8 cellular contexts compared by ENCODE assay signal in genomic region chr5:107571621-107572489, GRCh38.
DNase-seq lines count a peak whose midpoint lies in the region; ATAC-seq lines count a peak whose summit lies in the region.

No MANE protein-coding gene starts in this region.

- H3K4me1 ChIP-seq in CD4-positive, CD25-positive, alpha-beta regulatory T cell (ENCODE audit: control insufficient read depth, insufficient read depth, low read length, poor library complexity, severe bottlenecking): peaks cover 14% of the 10 kb centered on the region

- POLR2A ChIA-PET in activated CD4-positive, alpha-beta memory T cell treated with anti-CD3 and anti-CD28 coated beads, Interleukin-2, amount 10 ng/mL, durations not matched to agents 7 days and 5 days (lab: Charles Lee): no interaction called here

- no peak overlapping the region for H3K27ac ChIP-seq in CD4-positive, CD25-positive, alpha-beta regulatory T cell (ENCODE audit: insufficient read depth, low read length, poor library complexity, severe bottlenecking)

- CTCF ChIA-PET in activated CD4-positive, alpha-beta memory T cell treated with anti-CD3 and anti-CD28 coated beads, Interleukin-2, amount 10 ng/mL, durations not matched to agents 7 days and 5 days (lab: Charles Lee): interaction anchor here (0.6 to 3.3 kb wide), 36 partner anchors 9 to 773 kb away, joined by 3 to 27 read pairs (median 4); no protein-coding TSS in a partner anchor

- H3K9me3 Mint-ChIP-seq in CD4-positive, CD25-positive, alpha-beta regulatory T cell: no peaks in the 10 kb centered on the region
- no peaks in the 10 kb centered on the region for H3K9me3 Mint-ChIP-seq in activated CD4-positive, alpha-beta memory T cell treated with anti-CD3 and anti-CD28 coated beads, Interleukin-2, amount 10 ng/mL, durations not matched to agents 7 days and 5 days

- H3K27me3 Mint-ChIP-seq in CD4-positive, CD25-positive, alpha-beta regulatory T cell: peaks cover 49% of the 10 kb centered on the region
- H3K27me3 Mint-ChIP-seq in activated CD4-positive, alpha-beta memory T cell treated with anti-CD3 and anti-CD28 coated beads, Interleukin-2, amount 10 ng/mL, durations not matched to agents 7 days and 5 days: peaks cover 9% of the 10 kb centered on the region

- DNase-seq in CD4-positive, CD25-positive, alpha-beta regulatory T cell: peak; percentile 61 to 83 (median 70)
- DNase-seq in NCI-H748 treated with DMSO at 0.1 percent for 48 hours (lab: John Stamatoyannopoulos, UW) (peak; percentile 95), medulla oblongata (ENCODE audit: extremely low spot score) (peak; percentile 93)
- DNase-seq in activated CD4-positive, alpha-beta memory T cell treated with anti-CD3 and anti-CD28 coated beads, Interleukin-2, amount 10 ng/mL, durations not matched to agents 7 days and 5 days: peak; percentile 86
- peak; percentile 64 for DNase-seq in effector CD8-positive, alpha-beta T cell (lab: John Stamatoyannopoulos, UW)
- DNase-seq in stimulated activated CD4-positive, alpha-beta T cell treated with anti-CD3 and anti-CD28 coated beads, TNF-alpha, amount 100 ng/mL, for 4 hours (ENCODE audit: low read depth in 3 of 3): peak; percentile 69 to 84 (median 71)

- no peaks in the 10 kb centered on the region for H3K9me3 ChIP-seq in CD4-positive, CD25-positive, alpha-beta regulatory T cell (ENCODE audit: control insufficient read depth in 2 of 2, low read length in 2 of 2)

- H3K27ac Mint-ChIP-seq in CD4-positive, CD25-positive, alpha-beta regulatory T cell: peak overlapping the region in 1 of 3 donors; percentile 32
- H3K27ac Mint-ChIP-seq in activated CD4-positive, alpha-beta memory T cell treated with anti-CD3 and anti-CD28 coated beads, Interleukin-2, amount 10 ng/mL, durations not matched to agents 7 days and 5 days: no peak overlapping the region

- H3K36me3 ChIP-seq in CD4-positive, CD25-positive, alpha-beta regulatory T cell (ENCODE audit: control insufficient read depth, insufficient read depth, low read length): no peaks in the 10 kb centered on the region

- H3K4me3 Mint-ChIP-seq in CD4-positive, CD25-positive, alpha-beta regulatory T cell: peak overlapping the region; percentile 82 to 93 (median 86)
- peak overlapping the region; percentile 65 for H3K4me3 Mint-ChIP-seq in activated CD4-positive, alpha-beta memory T cell treated with anti-CD3 and anti-CD28 coated beads, Interleukin-2, amount 10 ng/mL, durations not matched to agents 7 days and 5 days

- peak overlapping the region; percentile 92 for H3K4me3 ChIP-seq in CD4-positive, CD25-positive, alpha-beta regulatory T cell (ENCODE audit: low read depth, low read length)

- peak; percentile 86 to 88 for ATAC-seq in CD4-positive, CD25-positive, alpha-beta regulatory T cell (ENCODE audit: low read depth in 2 of 2)
- ATAC-seq in GM19438 (IDR thresholded peaks at IDR 0.05; ENCODE audit: low read depth, unreplicated experiment) (peak; percentile 54), HG03565 (IDR thresholded peaks at IDR 0.05; ENCODE audit: unreplicated experiment) (peak; percentile 36)

- H3K27me3 ChIP-seq in CD4-positive, CD25-positive, alpha-beta regulatory T cell (ENCODE audit: control insufficient read depth, insufficient read depth, low read length): peaks cover 6% of the 10 kb centered on the region

- no peaks in the 10 kb centered on the region for H3K36me3 Mint-ChIP-seq in CD4-positive, CD25-positive, alpha-beta regulatory T cell
- no peaks in the 10 kb centered on the region for H3K36me3 Mint-ChIP-seq in activated CD4-positive, alpha-beta memory T cell treated with anti-CD3 and anti-CD28 coated beads, Interleukin-2, amount 10 ng/mL, durations not matched to agents 7 days and 5 days (ENCODE audit: low read depth)

- H3K4me1 Mint-ChIP-seq in CD4-positive, CD25-positive, alpha-beta regulatory T cell: peaks cover 6 to 19% (median 12%) of the 10 kb centered on the region in 4 donors
- H3K4me1 Mint-ChIP-seq in activated CD4-positive, alpha-beta memory T cell treated with anti-CD3 and anti-CD28 coated beads, Interleukin-2, amount 10 ng/mL, durations not matched to agents 7 days and 5 days: peaks cover 17% of the 10 kb centered on the region

Comparison
In these comparisons a context has a peak if more than half of its experiments do, and no peak if none do; other contexts are left out.
1. ATAC-seq: peak in every context shown above with its lines; median percentile 87 in CD4-positive, CD25-positive, alpha-beta regulatory T cell; 54 in GM19438; 36 in HG03565.